In the genomic region with DNA sequence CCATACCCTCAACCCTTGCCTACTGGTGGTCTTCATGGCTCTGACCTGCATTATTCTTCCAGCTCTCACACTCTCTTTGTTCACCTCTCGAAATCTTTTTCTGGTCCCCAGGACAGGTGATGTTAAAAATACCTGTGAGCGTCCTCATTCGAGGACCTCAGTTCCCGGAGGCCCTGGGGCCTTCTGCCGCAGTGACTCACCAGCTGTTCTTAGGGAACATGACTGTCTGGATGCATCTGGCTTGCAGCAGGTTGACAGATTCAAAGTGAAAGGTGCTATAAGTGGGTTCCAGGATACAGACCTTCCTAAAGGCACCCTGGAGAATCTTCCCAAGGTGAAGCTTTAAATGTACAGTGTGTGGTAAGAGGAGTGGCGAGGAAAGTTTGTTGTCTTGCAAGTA, we compare ENCODE assay signal across 20 cellular contexts.
A peak's percentile ranks its signal among the peaks of the same experiment; 100 is the strongest.
DNase-seq lines count a peak whose midpoint lies in the region; ATAC-seq and TF ChIP-seq lines count a peak whose summit lies in the region.
"Had no signal": no experiment of that assay in that cellular context is flagged by ENCODE, and none has a peak within 500 bp of the region (broad histone marks: within the 10 kb centered on the region; RNA-seq: fewer than 3 reads in every experiment).

No MANE protein-coding gene starts in this region.

- H3K27me3 ChIP-seq in MG63 = peaks cover 17% of the 10 kb centered on the region

- no peak for TF ChIP-seq CTCF in RWPE1 (conservative IDR thresholded peaks at IDR 0.05; ENCODE audit: low read depth)

- H3K4me3 ChIP-seq in MG63 = no peak overlapping the region
- H3K4me3 ChIP-seq: A549, GM23248, HAP-1 had no signal

- H3K9me3 ChIP-seq in MG63 = no peaks in the 10 kb centered on the region
- H3K9me3 ChIP-seq: Caco-2, HAP-1 had no signal

- DNase-seq in NCI-H2171 treated with DMSO at 0.1 percent for 48 hours (lab: John Stamatoyannopoulos, UW) = peak; percentile 23
- DNase-seq in NCI-H2171 (lab: John Stamatoyannopoulos, UW) = no peak
- peak; percentile 56 for DNase-seq in HPDE6-E6E7 (ENCODE audit: extremely low spot score)
- peak; percentile 76 for DNase-seq in RWPE1 (ENCODE audit: low spot score)
- DNase-seq in islet precursor cell = peak; percentile 89
- no peak for DNase-seq in MG63
- DNase-seq: AML-193; Caco-2; CD4-positive, alpha-beta T cell; DMS153; DMS79; GDM1; GM23248 had no signal

- no peak overlapping the region for H3K27ac ChIP-seq in RWPE1
- H3K27ac ChIP-seq: 22Rv1, A549, C4-2B, GM23248, HL-60 had no signal

- no peak for ATAC-seq in HG02623 (IDR thresholded peaks at IDR 0.05; ENCODE audit: unreplicated experiment)
- ATAC-seq: A549, HepG2 had no signal

- CTCF ChIA-PET in RWPE1 (lab: Yijun Ruan, JAX) = interaction anchor here (0.5 to 1.0 kb wide), 2 partner anchors 9 to 29 kb away, joined by 3 read pairs; no protein-coding TSS in a partner anchor

- POLR2A ChIA-PET in RWPE1 (lab: Yijun Ruan, JAX; ENCODE audit: low non-redundant PET) = no interaction called here

- no peaks in the 10 kb centered on the region for H3K36me3 ChIP-seq in MG63
- H3K36me3 ChIP-seq: HAP-1 had no signal

Comparison
In these comparisons a context has a peak if more than half of its experiments do, and no peak if none do; other contexts are left out.
1. DNase-seq: peak in NCI-H2171 treated with DMSO at 0.1 percent for 48 hours (single experiment), HPDE6-E6E7 (single experiment), RWPE1 (single experiment) and islet precursor cell (single experiment); none in NCI-H2171 (single experiment) and MG63 (single experiment).